1 cellular context compared by ENCODE assay signal in the genomic region with DNA sequence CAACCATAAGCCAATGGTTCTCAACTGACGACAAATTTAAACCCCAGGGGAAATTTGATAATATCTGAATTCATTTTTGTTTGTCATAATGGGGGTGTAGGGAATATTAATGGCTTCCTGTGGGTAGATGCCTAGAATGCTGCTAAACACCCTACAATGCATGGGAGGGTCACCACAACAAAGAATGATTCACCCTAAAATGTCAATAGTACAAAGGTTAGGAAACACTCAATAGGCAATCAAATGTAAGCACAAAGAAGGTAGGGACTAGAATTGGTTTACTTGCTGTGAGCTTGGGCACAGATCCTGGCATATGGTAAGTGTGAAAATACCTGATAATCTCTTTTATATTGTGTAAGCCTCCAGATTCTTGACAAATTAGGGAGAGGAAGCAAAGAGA.
TF ChIP-seq lines count a peak whose summit lies in the region.

No MANE protein-coding gene starts in this region.

TF ChIP-seq in HepG2, 621 proteins besides CTCF, POLR2A, EP300 and RAD21 (continues in another document):
- peak; percentile 64 for TF ChIP-seq BCL6 (CRISPR knock-in tag; IDR thresholded peaks at IDR 0.05)
- TF ChIP-seq, protein P1, sequence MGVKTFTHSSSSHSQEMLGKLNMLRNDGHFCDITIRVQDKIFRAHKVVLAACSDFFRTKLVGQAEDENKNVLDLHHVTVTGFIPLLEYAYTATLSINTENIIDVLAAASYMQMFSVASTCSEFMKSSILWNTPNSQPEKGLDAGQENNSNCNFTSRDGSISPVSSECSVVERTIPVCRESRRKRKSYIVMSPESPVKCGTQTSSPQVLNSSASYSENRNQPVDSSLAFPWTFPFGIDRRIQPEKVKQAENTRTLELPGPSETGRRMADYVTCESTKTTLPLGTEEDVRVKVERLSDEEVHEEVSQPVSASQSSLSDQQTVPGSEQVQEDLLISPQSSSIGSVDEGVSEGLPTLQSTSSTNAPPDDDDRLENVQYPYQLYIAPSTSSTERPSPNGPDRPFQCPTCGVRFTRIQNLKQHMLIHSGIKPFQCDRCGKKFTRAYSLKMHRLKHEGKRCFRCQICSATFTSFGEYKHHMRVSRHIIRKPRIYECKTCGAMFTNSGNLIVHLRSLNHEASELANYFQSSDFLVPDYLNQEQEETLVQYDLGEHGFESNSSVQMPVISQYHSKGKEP (CRISPR knock-in tag; IDR thresholded peaks at IDR 0.05): no peak
- no peak for TF ChIP-seq ZBTB20 (CRISPR knock-in tag; IDR thresholded peaks at IDR 0.05; ENCODE audit: borderline replicate concordance, low read depth)
- TF ChIP-seq MXI1 (IDR thresholded peaks at IDR 0.05; ENCODE audit: borderline replicate concordance, low read depth, low read length): no peak
- no peak for TF ChIP-seq SIN3B (IDR thresholded peaks at IDR 0.05; ENCODE audit: low read length)
- TF ChIP-seq MZF1 (CRISPR knock-in tag; IDR thresholded peaks at IDR 0.05; ENCODE audit: borderline replicate concordance): no peak
- TF ChIP-seq, protein P2, sequence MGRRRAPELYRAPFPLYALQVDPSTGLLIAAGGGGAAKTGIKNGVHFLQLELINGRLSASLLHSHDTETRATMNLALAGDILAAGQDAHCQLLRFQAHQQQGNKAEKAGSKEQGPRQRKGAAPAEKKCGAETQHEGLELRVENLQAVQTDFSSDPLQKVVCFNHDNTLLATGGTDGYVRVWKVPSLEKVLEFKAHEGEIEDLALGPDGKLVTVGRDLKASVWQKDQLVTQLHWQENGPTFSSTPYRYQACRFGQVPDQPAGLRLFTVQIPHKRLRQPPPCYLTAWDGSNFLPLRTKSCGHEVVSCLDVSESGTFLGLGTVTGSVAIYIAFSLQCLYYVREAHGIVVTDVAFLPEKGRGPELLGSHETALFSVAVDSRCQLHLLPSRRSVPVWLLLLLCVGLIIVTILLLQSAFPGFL (CRISPR knock-in tag; IDR thresholded peaks at IDR 0.05): no peak
- TF ChIP-seq PRPF4 (IDR thresholded peaks at IDR 0.05; ENCODE audit: low read depth, low read length, poor library complexity, severe bottlenecking): no peak
- TF ChIP-seq KLF11 (CRISPR knock-in tag; IDR thresholded peaks at IDR 0.05): no peak
- TF ChIP-seq ZNF746 (CRISPR knock-in tag; IDR thresholded peaks at IDR 0.05): no peak
- no peak for TF ChIP-seq AGO2 (optimal IDR thresholded peaks at IDR 0.05; ENCODE audit: low read depth, low read length)
- TF ChIP-seq, protein P3, sequence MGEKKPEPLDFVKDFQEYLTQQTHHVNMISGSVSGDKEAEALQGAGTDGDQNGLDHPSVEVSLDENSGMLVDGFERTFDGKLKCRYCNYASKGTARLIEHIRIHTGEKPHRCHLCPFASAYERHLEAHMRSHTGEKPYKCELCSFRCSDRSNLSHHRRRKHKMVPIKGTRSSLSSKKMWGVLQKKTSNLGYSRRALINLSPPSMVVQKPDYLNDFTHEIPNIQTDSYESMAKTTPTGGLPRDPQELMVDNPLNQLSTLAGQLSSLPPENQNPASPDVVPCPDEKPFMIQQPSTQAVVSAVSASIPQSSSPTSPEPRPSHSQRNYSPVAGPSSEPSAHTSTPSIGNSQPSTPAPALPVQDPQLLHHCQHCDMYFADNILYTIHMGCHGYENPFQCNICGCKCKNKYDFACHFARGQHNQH (CRISPR knock-in tag; IDR thresholded peaks at IDR 0.05): no peak
- TF ChIP-seq, protein P4, sequence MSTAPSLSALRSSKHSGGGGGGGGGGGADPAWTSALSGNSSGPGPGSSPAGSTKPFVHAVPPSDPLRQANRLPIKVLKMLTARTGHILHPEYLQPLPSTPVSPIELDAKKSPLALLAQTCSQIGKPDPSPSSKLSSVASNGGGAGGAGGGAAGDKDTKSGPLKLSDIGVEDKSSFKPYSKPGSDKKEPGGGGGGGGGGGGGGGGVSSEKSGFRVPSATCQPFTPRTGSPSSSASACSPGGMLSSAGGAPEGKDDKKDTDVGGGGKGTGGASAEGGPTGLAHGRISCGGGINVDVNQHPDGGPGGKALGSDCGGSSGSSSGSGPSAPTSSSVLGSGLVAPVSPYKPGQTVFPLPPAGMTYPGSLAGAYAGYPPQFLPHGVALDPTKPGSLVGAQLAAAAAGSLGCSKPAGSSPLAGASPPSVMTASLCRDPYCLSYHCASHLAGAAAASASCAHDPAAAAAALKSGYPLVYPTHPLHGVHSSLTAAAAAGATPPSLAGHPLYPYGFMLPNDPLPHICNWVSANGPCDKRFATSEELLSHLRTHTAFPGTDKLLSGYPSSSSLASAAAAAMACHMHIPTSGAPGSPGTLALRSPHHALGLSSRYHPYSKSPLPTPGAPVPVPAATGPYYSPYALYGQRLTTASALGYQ (CRISPR knock-in tag; IDR thresholded peaks at IDR 0.05): no peak
- no peak for TF ChIP-seq EHMT2 (IDR thresholded peaks at IDR 0.05; ENCODE audit: borderline replicate concordance, low read depth, low read length)
- no peak for TF ChIP-seq RFX1 (IDR thresholded peaks at IDR 0.05)
- no peak for TF ChIP-seq MTF1 (CRISPR knock-in tag; IDR thresholded peaks at IDR 0.05)
- TF ChIP-seq, protein P5, sequence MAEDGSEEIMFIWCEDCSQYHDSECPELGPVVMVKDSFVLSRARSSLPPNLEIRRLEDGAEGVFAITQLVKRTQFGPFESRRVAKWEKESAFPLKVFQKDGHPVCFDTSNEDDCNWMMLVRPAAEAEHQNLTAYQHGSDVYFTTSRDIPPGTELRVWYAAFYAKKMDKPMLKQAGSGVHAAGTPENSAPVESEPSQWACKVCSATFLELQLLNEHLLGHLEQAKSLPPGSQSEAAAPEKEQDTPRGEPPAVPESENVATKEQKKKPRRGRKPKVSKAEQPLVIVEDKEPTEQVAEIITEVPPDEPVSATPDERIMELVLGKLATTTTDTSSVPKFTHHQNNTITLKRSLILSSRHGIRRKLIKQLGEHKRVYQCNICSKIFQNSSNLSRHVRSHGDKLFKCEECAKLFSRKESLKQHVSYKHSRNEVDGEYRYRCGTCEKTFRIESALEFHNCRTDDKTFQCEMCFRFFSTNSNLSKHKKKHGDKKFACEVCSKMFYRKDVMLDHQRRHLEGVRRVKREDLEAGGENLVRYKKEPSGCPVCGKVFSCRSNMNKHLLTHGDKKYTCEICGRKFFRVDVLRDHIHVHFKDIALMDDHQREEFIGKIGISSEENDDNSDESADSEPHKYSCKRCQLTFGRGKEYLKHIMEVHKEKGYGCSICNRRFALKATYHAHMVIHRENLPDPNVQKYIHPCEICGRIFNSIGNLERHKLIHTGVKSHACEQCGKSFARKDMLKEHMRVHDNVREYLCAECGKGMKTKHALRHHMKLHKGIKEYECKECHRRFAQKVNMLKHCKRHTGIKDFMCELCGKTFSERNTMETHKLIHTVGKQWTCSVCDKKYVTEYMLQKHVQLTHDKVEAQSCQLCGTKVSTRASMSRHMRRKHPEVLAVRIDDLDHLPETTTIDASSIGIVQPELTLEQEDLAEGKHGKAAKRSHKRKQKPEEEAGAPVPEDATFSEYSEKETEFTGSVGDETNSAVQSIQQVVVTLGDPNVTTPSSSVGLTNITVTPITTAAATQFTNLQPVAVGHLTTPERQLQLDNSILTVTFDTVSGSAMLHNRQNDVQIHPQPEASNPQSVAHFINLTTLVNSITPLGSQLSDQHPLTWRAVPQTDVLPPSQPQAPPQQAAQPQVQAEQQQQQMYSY (CRISPR knock-in tag; IDR thresholded peaks at IDR 0.05): no peak
- TF ChIP-seq RXRB (CRISPR knock-in tag; IDR thresholded peaks at IDR 0.05; ENCODE audit: borderline replicate concordance): peak; percentile 53; the same call in 1 of the 2 replicates
- no peak for TF ChIP-seq CAMTA2 (CRISPR knock-in tag; IDR thresholded peaks at IDR 0.05; ENCODE audit: borderline replicate concordance)
- TF ChIP-seq ARNT (IDR thresholded peaks at IDR 0.05): no peak
- TF ChIP-seq, protein P6, sequence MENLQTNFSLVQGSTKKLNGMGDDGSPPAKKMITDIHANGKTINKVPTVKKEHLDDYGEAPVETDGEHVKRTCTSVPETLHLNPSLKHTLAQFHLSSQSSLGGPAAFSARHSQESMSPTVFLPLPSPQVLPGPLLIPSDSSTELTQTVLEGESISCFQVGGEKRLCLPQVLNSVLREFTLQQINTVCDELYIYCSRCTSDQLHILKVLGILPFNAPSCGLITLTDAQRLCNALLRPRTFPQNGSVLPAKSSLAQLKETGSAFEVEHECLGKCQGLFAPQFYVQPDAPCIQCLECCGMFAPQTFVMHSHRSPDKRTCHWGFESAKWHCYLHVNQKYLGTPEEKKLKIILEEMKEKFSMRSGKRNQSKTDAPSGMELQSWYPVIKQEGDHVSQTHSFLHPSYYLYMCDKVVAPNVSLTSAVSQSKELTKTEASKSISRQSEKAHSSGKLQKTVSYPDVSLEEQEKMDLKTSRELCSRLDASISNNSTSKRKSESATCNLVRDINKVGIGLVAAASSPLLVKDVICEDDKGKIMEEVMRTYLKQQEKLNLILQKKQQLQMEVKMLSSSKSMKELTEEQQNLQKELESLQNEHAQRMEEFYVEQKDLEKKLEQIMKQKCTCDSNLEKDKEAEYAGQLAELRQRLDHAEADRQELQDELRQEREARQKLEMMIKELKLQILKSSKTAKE (CRISPR knock-in tag; IDR thresholded peaks at IDR 0.05; ENCODE audit: borderline replicate concordance): no peak
- TF ChIP-seq ZNF644 (CRISPR knock-in tag; IDR thresholded peaks at IDR 0.05; ENCODE audit: low read depth): no peak
- TF ChIP-seq, protein P7, sequence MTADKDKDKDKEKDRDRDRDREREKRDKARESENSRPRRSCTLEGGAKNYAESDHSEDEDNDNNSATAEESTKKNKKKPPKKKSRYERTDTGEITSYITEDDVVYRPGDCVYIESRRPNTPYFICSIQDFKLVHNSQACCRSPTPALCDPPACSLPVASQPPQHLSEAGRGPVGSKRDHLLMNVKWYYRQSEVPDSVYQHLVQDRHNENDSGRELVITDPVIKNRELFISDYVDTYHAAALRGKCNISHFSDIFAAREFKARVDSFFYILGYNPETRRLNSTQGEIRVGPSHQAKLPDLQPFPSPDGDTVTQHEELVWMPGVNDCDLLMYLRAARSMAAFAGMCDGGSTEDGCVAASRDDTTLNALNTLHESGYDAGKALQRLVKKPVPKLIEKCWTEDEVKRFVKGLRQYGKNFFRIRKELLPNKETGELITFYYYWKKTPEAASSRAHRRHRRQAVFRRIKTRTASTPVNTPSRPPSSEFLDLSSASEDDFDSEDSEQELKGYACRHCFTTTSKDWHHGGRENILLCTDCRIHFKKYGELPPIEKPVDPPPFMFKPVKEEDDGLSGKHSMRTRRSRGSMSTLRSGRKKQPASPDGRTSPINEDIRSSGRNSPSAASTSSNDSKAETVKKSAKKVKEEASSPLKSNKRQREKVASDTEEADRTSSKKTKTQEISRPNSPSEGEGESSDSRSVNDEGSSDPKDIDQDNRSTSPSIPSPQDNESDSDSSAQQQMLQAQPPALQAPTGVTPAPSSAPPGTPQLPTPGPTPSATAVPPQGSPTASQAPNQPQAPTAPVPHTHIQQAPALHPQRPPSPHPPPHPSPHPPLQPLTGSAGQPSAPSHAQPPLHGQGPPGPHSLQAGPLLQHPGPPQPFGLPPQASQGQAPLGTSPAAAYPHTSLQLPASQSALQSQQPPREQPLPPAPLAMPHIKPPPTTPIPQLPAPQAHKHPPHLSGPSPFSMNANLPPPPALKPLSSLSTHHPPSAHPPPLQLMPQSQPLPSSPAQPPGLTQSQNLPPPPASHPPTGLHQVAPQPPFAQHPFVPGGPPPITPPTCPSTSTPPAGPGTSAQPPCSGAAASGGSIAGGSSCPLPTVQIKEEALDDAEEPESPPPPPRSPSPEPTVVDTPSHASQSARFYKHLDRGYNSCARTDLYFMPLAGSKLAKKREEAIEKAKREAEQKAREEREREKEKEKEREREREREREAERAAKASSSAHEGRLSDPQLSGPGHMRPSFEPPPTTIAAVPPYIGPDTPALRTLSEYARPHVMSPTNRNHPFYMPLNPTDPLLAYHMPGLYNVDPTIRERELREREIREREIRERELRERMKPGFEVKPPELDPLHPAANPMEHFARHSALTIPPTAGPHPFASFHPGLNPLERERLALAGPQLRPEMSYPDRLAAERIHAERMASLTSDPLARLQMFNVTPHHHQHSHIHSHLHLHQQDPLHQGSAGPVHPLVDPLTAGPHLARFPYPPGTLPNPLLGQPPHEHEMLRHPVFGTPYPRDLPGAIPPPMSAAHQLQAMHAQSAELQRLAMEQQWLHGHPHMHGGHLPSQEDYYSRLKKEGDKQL (CRISPR knock-in tag; IDR thresholded peaks at IDR 0.05; ENCODE audit: low read depth): no peak
- TF ChIP-seq KLF15 (CRISPR knock-in tag; IDR thresholded peaks at IDR 0.05; ENCODE audit: borderline replicate concordance): no peak
- TF ChIP-seq, protein P8, sequence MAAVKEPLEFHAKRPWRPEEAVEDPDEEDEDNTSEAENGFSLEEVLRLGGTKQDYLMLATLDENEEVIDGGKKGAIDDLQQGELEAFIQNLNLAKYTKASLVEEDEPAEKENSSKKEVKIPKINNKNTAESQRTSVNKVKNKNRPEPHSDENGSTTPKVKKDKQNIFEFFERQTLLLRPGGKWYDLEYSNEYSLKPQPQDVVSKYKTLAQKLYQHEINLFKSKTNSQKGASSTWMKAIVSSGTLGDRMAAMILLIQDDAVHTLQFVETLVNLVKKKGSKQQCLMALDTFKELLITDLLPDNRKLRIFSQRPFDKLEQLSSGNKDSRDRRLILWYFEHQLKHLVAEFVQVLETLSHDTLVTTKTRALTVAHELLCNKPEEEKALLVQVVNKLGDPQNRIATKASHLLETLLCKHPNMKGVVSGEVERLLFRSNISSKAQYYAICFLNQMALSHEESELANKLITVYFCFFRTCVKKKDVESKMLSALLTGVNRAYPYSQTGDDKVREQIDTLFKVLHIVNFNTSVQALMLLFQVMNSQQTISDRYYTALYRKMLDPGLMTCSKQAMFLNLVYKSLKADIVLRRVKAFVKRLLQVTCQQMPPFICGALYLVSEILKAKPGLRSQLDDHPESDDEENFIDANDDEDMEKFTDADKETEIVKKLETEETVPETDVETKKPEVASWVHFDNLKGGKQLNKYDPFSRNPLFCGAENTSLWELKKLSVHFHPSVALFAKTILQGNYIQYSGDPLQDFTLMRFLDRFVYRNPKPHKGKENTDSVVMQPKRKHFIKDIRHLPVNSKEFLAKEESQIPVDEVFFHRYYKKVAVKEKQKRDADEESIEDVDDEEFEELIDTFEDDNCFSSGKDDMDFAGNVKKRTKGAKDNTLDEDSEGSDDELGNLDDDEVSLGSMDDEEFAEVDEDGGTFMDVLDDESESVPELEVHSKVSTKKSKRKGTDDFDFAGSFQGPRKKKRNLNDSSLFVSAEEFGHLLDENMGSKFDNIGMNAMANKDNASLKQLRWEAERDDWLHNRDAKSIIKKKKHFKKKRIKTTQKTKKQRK (IDR thresholded peaks at IDR 0.05; ENCODE audit: low read length): no peak
- TF ChIP-seq HNRNPL (IDR thresholded peaks at IDR 0.05; ENCODE audit: low read depth, low read length): no peak
